Comparison of ENCODE assay signal across 8 cellular contexts in genomic region chr1:161726631-161727342, GRCh38. TPM values are rescaled to one million over a fixed set of nuclear protein-coding genes. Genes with fewer than 3 reads are reported as not detected.
DNase-seq lines count a peak whose midpoint lies in the region; ATAC-seq and TF ChIP-seq lines count a peak whose summit lies in the region.

No MANE protein-coding gene starts in this region.

- peak overlapping the region; percentile 48 for H2AFZ ChIP-seq in HCT116 (ENCODE audit: low read depth, low read length, poor library complexity, severe bottlenecking)

- H3K27ac ChIP-seq in HCT116 (ENCODE audit: low read depth, low read length) (peak overlapping the region; percentile 87), iPS-18a (ENCODE audit: low read length) (no peak overlapping the region)

- POLR2A ChIA-PET in HCT116 (lab: Charles Lee) (interaction anchor here (0.7 to 2.1 kb wide), 4 partner anchors 10 to 24 kb away, joined by 3 to 7 read pairs (median 5); partner anchors contain the start of gene DUSP12), MCF 10A (lab: Yijun Ruan, JAX) (interaction anchor here (0.6 to 5.9 kb wide), 24 partner anchors 9 to 714 kb away, joined by 3 to 119 read pairs (median 6); partner anchors contain the start of genes ATF6, DEDD, DUSP12 and FCRLA)

- H3K9me3 ChIP-seq in HCT116 (ENCODE audit: control insufficient read depth in 1 of 2, insufficient read depth in 1 of 2, low read depth in 1 of 2, low read length in 2 of 2) (no peaks in the 10 kb centered on the region), iPS-18a (ENCODE audit: control insufficient read depth, low read depth, low read length) (no peaks in the 10 kb centered on the region), skeletal muscle satellite cell (replicated peaks; ENCODE audit: low read length) (no peaks in the 10 kb centered on the region)

- peaks cover 25 to 89% of the 10 kb centered on the region in 2 experiments for H3K4me1 ChIP-seq in HCT116 (ENCODE audit: control insufficient read depth in 1 of 2, insufficient read depth in 2 of 2, low read length in 2 of 2)
- peaks cover 6% of the 10 kb centered on the region for H3K4me1 ChIP-seq in iPS-18a (ENCODE audit: control insufficient read depth, low read depth, low read length)
- H3K4me1 ChIP-seq in skeletal muscle satellite cell (ENCODE audit: control insufficient read depth, insufficient read depth, low read length), result peaks cover 40% of the 10 kb centered on the region

- H3K4me3 ChIP-seq in HCT116 (replicated peaks in 1 of 2; ENCODE audit: low read depth in 1 of 2, low read length in 2 of 2) (peak overlapping the region; percentile 66 to 75), iPS-18a (ENCODE audit: low read length) (peak overlapping the region; percentile 84), skeletal muscle satellite cell (ENCODE audit: low read length) (peak overlapping the region; percentile 88)

- no peak for TF ChIP-seq RAD21 in HCT116 (IDR thresholded peaks at IDR 0.05; ENCODE audit: low read depth)

- H3K9ac ChIP-seq in HCT116 (ENCODE audit: low read length) (peak overlapping the region; percentile 84), iPS-18a (ENCODE audit: low read length) (peak overlapping the region; percentile 83), skeletal muscle satellite cell (ENCODE audit: low read depth, low read length) (peak overlapping the region; percentile 92)

- DNase-seq in GM10266 (ENCODE audit: extremely low spot score), result peak; percentile 88
- DNase-seq in HCT116 (ENCODE audit: low read depth, low spot score), result peak; percentile 56
- peak; percentile 86 for DNase-seq in NAMALWA (ENCODE audit: low spot score)
- peak; percentile 88 for DNase-seq in UCSD-AML1 (lab: John Stamatoyannopoulos, UW; ENCODE audit: unreplicated experiment)
- peak; percentile 96 for DNase-seq in MCF 10A (ENCODE audit: unreplicated experiment)
- DNase-seq in NCI-H2107 (lab: John Stamatoyannopoulos, UW), result no peak

- CTCF ChIA-PET in HCT116 (lab: Charles Lee) (interaction anchor here (0.6 to 1.2 kb wide), 4 partner anchors 9 to 44 kb away, joined by 3 read pairs; no protein-coding TSS in a partner anchor), MCF 10A (lab: Yijun Ruan, JAX) (interaction anchor here (0.6 to 8.6 kb wide), 21 partner anchors 9 to 1970 kb away, joined by 3 to 121 read pairs (median 4); partner anchors contain the start of genes DUSP12 and FCRLA)

- TF ChIP-seq CTCF in GM10266 (IDR thresholded peaks at IDR 0.05; ENCODE audit: control insufficient read depth, insufficient read depth, low read depth, missing control alignments), result no peak
- no peak for TF ChIP-seq CTCF in HCT116 (IDR thresholded peaks at IDR 0.05 in 2 of 3, conservative IDR thresholded peaks at IDR 0.05 in 1 of 3; ENCODE audit: borderline replicate concordance in 1 of 3, insufficient read depth in 1 of 3, low read depth in 2 of 3, low read length in 2 of 3)
- no peak for TF ChIP-seq CTCF in MCF 10A (IDR thresholded peaks at IDR 0.05; ENCODE audit: unreplicated experiment)

- peaks cover 37% of the 10 kb centered on the region for H3K4me1 Mint-ChIP-seq in MCF 10A (ENCODE audit: insufficient read depth, unreplicated experiment)

- TF ChIP-seq POLR2A in HCT116 (IDR thresholded peaks at IDR 0.05; ENCODE audit: borderline replicate concordance, extremely low read depth, insufficient read depth, insufficient read length), result peak; percentile 83

- no peaks in the 10 kb centered on the region for H3K27me3 ChIP-seq in HCT116 (ENCODE audit: insufficient read depth, low read length)
- peaks cover 45% of the 10 kb centered on the region for H3K27me3 ChIP-seq in iPS-18a (ENCODE audit: control insufficient read depth, insufficient read depth, low read length)
- no peaks in the 10 kb centered on the region for H3K27me3 ChIP-seq in skeletal muscle satellite cell (ENCODE audit: control insufficient read depth, insufficient read depth, low read length)

- H3K9me3 Mint-ChIP-seq in MCF 10A (ENCODE audit: unreplicated experiment), result no peaks in the 10 kb centered on the region

- peak overlapping the region; percentile 91 for H3K4me3 Mint-ChIP-seq in MCF 10A (ENCODE audit: unreplicated experiment)

- BruUV-seq in HCT116 (replicated peaks; lab: Mats Ljungman, UMichigan) (no TSS peak), MCF 10A (replicated peaks; lab: Mats Ljungman, UMichigan) (no TSS peak)

- no peaks in the 10 kb centered on the region for H3K27me3 Mint-ChIP-seq in MCF 10A (ENCODE audit: insufficient read depth, unreplicated experiment)

- RAD21 ChIA-PET in HCT116 (lab: Charles Lee; ENCODE audit: low non-redundant PET in 1 of 2, low total read pairs in 2 of 2, uncharacterized antibody in 2 of 2, unreplicated experiment in 2 of 2), result interaction anchor here (0.5 to 0.9 kb wide), 2 partner anchors 15 to 114 kb away, joined by 3 to 4 read pairs; no protein-coding TSS in a partner anchor

- H3K36me3 ChIP-seq in HCT116 (ENCODE audit: control insufficient read depth in 1 of 2, insufficient read depth in 2 of 2, low read length in 2 of 2), result no peaks in the 10 kb centered on the region
- no peaks in the 10 kb centered on the region for H3K36me3 ChIP-seq in iPS-18a (ENCODE audit: control insufficient read depth, low read depth, low read length)
- no peaks in the 10 kb centered on the region for H3K36me3 ChIP-seq in skeletal muscle satellite cell (ENCODE audit: insufficient read depth, low read length)

- H4K20me1 ChIP-seq in HCT116 (ENCODE audit: insufficient read depth), result no peaks in the 10 kb centered on the region

- peak; percentile 80 for ATAC-seq in HCT116

- no peaks in the 10 kb centered on the region for H3K9me2 ChIP-seq in HCT116 (ENCODE audit: insufficient read depth)

- intact Hi-C loops in HCT116 (cut with micrococcal nuclease), result no loop called here
- intact Hi-C loops in MCF 10A (cut with micrococcal nuclease), result no loop called here

- H3K4me2 ChIP-seq in HCT116 (ENCODE audit: low read length) (peak overlapping the region; percentile 95), skeletal muscle satellite cell (ENCODE audit: low read length) (peak overlapping the region; percentile 90)

- H3K36me3 Mint-ChIP-seq in MCF 10A (ENCODE audit: insufficient read depth, unreplicated experiment), result no peaks in the 10 kb centered on the region

- H3K79me2 ChIP-seq in HCT116 (ENCODE audit: insufficient read depth, low read length), result no peaks in the 10 kb centered on the region; the same call in 1 of the 2 replicates

- H3K27ac Mint-ChIP-seq in MCF 10A (ENCODE audit: low read depth, unreplicated experiment), result peak overlapping the region; percentile 92

TF ChIP-seq in HCT116, 20 proteins besides CTCF, POLR2A, EP300 and RAD21:
- TF ChIP-seq ZNF274 (IDR thresholded peaks at IDR 0.05; ENCODE audit: low read depth, low read length), result no peak
- TF ChIP-seq ZBTB33 (IDR thresholded peaks at IDR 0.05; ENCODE audit: extremely low read depth, insufficient replicate concordance, low read length), result no peak
- TF ChIP-seq TCF7L2 (IDR thresholded peaks at IDR 0.05; ENCODE audit: borderline replicate concordance, extremely low read depth, insufficient read depth, insufficient read length), result peak; percentile 3
- TF ChIP-seq ZFX (IDR thresholded peaks at IDR 0.05), result peak; percentile 36; the same call in 1 of the 2 replicates
- no peak for TF ChIP-seq ELF1 (IDR thresholded peaks at IDR 0.05; ENCODE audit: borderline replicate concordance, low read depth)
- peak; percentile 11 for TF ChIP-seq YY1 (IDR thresholded peaks at IDR 0.05; ENCODE audit: extremely low read depth, insufficient replicate concordance, low read depth, low read length)
- no peak for TF ChIP-seq ATF3 (IDR thresholded peaks at IDR 0.05)
- TF ChIP-seq MAX (IDR thresholded peaks at IDR 0.05), result peak; percentile 37
- peak; percentile 89 for TF ChIP-seq POLR2AphosphoS5 (IDR thresholded peaks at IDR 0.05; ENCODE audit: low read depth, low read length)
- no peak for TF ChIP-seq JUND (IDR thresholded peaks at IDR 0.05)
- no peak for TF ChIP-seq CEBPB (IDR thresholded peaks at IDR 0.05; ENCODE audit: low read depth)
TF ChIP-seq in HCT116: peak in this region for 5.

RNA-seq across cellular contexts. Expression of gene FCRLB, which starts 5.4 kb away (rescaled TPM):
- 1.0 TPM for total RNA-seq in HCT116 (2021; ENCODE audit: unreplicated experiment)
- 0.56 and 1.1 TPM in 2 replicates for polyA plus RNA-seq in HCT116 (2012)
- 1.1 and 1.3 TPM in 2 replicates for total RNA-seq in MCF 10A (2022)
- total RNA-seq in skeletal muscle satellite cell (2012; rRNA removed), result 1.8 and 4.2 TPM in 2 replicates

RNA-seq across cellular contexts. Expression of gene FCRLA, which starts 19.8 kb away (rescaled TPM):
- total RNA-seq in HCT116 (2021; ENCODE audit: unreplicated experiment) (0.25 TPM), MCF 10A (2022) (0.30 and 0.47 TPM in 2 replicates)
- polyA plus RNA-seq in HCT116 (2012), result 0.10 and 0.27 TPM in 2 replicates
- 1.3 and 6.6 TPM in 2 replicates for total RNA-seq in skeletal muscle satellite cell (2012; rRNA removed)

RNA-seq across cellular contexts. Expression of gene DUSP12, which starts 22.8 kb away (rescaled TPM):
- total RNA-seq in HCT116 (2021; ENCODE audit: unreplicated experiment) (31.6 TPM), MCF 10A (2022) (57.0 and 65.0 TPM in 2 replicates)
- 24.2 and 28.3 TPM in 2 replicates for polyA plus RNA-seq in HCT116 (2012)
- 21.8 and 26.6 TPM in 2 replicates for total RNA-seq in skeletal muscle satellite cell (2012; rRNA removed)

RNA-seq across cellular contexts. Expression of gene ATF6, which starts 39.3 kb away (rescaled TPM):
- total RNA-seq in HCT116 (2021; ENCODE audit: unreplicated experiment) (20.9 TPM), MCF 10A (2022) (56.3 and 71.8 TPM in 2 replicates)
- 14.7 and 16.4 TPM in 2 replicates for polyA plus RNA-seq in HCT116 (2012)
- 15.9 and 18.0 TPM in 2 replicates for total RNA-seq in skeletal muscle satellite cell (2012; rRNA removed)
